Comparison of ENCODE assay signal across 20 cellular contexts in genomic region chr3:37887062-37887461, GRCh38.
"Had no signal": no experiment of that assay in that cellular context is flagged by ENCODE, and none has a peak within 500 bp of the region (broad histone marks: within the 10 kb centered on the region; RNA-seq: fewer than 3 reads in every experiment).

No MANE protein-coding gene starts in this region.

- H3K4me1 ChIP-seq: prostate gland had no signal

- ATAC-seq: naive thymus-derived CD8-positive, alpha-beta T cell; right cardiac atrium had no signal

- DNase-seq: activated CD4-positive, alpha-beta T cell treated with anti-CD3 and anti-CD28 coated beads for 1 hour; activated gamma-delta T cell treated with Interleukin-2 at 50 U/mL for 16 hours; activated T-cell treated with anti-CD3 and anti-CD28 coated beads, Interleukin-2, amount 50 U/mL, for 1 hour; effector CD4-positive, alpha-beta T cell; heart left ventricle; islet precursor cell; left ventricle myocardium inferior; naive thymus-derived CD8-positive, alpha-beta T cell; right cardiac atrium; stimulated activated CD4-positive, alpha-beta T cell treated with anti-CD3 and anti-CD28 coated beads, Interleukin-12 subunit alpha, Interleukin-12 subunit beta, amount 100 ng/mL, for 4 hours; stimulated activated CD4-positive, alpha-beta T cell treated with anti-CD3 and anti-CD28 coated beads, Interleukin-1b, Interleukin-23, amount 100 ng/mL, for 48 hours; stimulated activated naive CD8-positive, alpha-beta T cell treated with anti-CD3 and anti-CD28 coated beads, Interleukin-15, amount 100 ng/mL, for 72 hours; transverse colon had no signal

- H3K27ac Mint-ChIP-seq: activated naive CD4-positive, alpha-beta T cell treated with anti-CD3 and anti-CD28 coated beads, Interleukin-2, amount 50 U/mL, for 24 hours; naive thymus-derived CD8-positive, alpha-beta T cell had no signal

- H3K36me3 Mint-ChIP-seq: activated naive CD4-positive, alpha-beta T cell treated with anti-CD3 and anti-CD28 coated beads, Interleukin-2, amount 50 U/mL, for 24 hours; naive thymus-derived CD8-positive, alpha-beta T cell had no signal

- H3K4me3 ChIP-seq: breast epithelium, heart left ventricle, left ventricle myocardium inferior, prostate gland, SK-N-MC, suprapubic skin, transverse colon, vagina had no signal

- H3K36me3 ChIP-seq: breast epithelium, heart left ventricle, left ventricle myocardium inferior, prostate gland, suprapubic skin, transverse colon, vagina had no signal

- H3K9me3 Mint-ChIP-seq: activated naive CD4-positive, alpha-beta T cell treated with anti-CD3 and anti-CD28 coated beads, Interleukin-2, amount 50 U/mL, for 24 hours; naive thymus-derived CD8-positive, alpha-beta T cell; stimulated activated naive CD8-positive, alpha-beta T cell treated with anti-CD3 and anti-CD28 coated beads, Interleukin-15, amount 100 ng/mL, for 72 hours had no signal

- H3K27ac ChIP-seq: heart left ventricle, left ventricle myocardium inferior, prostate gland, SK-N-MC, suprapubic skin, transverse colon, vagina, VCaP had no signal

- H3K27me3 ChIP-seq: breast epithelium, heart left ventricle, suprapubic skin, transverse colon, vagina had no signal

- H3K27me3 Mint-ChIP-seq: activated naive CD4-positive, alpha-beta T cell treated with anti-CD3 and anti-CD28 coated beads, Interleukin-2, amount 50 U/mL, for 24 hours had no signal

- H3K4me1 Mint-ChIP-seq: activated naive CD4-positive, alpha-beta T cell treated with anti-CD3 and anti-CD28 coated beads, Interleukin-2, amount 50 U/mL, for 24 hours; naive thymus-derived CD8-positive, alpha-beta T cell; stimulated activated naive CD8-positive, alpha-beta T cell treated with anti-CD3 and anti-CD28 coated beads, Interleukin-15, amount 100 ng/mL, for 72 hours had no signal

- H3K9me3 ChIP-seq: breast epithelium, heart left ventricle, left ventricle myocardium inferior, prostate gland, suprapubic skin, transverse colon, vagina had no signal

- H3K4me3 Mint-ChIP-seq: activated naive CD4-positive, alpha-beta T cell treated with anti-CD3 and anti-CD28 coated beads, Interleukin-2, amount 50 U/mL, for 24 hours; naive thymus-derived CD8-positive, alpha-beta T cell; stimulated activated naive CD8-positive, alpha-beta T cell treated with anti-CD3 and anti-CD28 coated beads, Interleukin-15, amount 100 ng/mL, for 72 hours had no signal
